ENCODE assay signal across 23 cellular contexts in the genomic region with DNA sequence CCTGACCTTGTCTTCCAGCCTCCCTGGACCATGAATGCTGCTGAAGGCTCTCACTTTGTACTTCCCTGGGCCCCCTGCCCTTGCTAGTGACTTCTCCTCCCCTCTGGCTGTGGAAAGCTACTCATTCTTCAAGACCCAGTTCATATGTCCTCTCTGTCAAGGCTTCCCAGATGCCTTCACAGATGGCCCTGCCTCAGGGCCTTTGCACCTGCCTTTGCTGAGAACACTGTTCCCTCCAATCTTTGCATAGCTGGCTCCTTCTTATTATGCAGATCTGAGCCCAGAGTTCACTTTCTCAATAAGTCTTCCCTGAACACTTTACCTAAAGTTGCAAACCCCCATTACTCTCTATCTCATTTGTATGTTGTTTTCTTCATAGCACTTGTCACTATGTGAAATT.
"Had no signal": no experiment of that assay in that cellular context is flagged by ENCODE, and none has a peak within 500 bp of the region (broad histone marks: within the 10 kb centered on the region; RNA-seq: fewer than 3 reads in every experiment).

No MANE protein-coding gene starts in this region.

- H3K4me1 Mint-ChIP-seq: activated naive CD4-positive, alpha-beta T cell treated with anti-CD3 and anti-CD28 coated beads, Interleukin-2, amount 50 U/mL, for 24 hours; naive B cell had no signal

- ATAC-seq: activated CD8-positive, alpha-beta T cell treated with anti-CD3 and anti-CD28 coated beads, Interleukin-2, amount 10 ng/mL, durations not matched to agents 7 days and 5 days; effector memory CD8-positive, alpha-beta T cell; gastrocnemius medialis had no signal

- H3K4me3 ChIP-seq: esophagus squamous epithelium, gastrocnemius medialis, lung, ovary, prostate gland, transverse colon, vagina had no signal

- H3K36me3 Mint-ChIP-seq: activated naive CD4-positive, alpha-beta T cell treated with anti-CD3 and anti-CD28 coated beads, Interleukin-2, amount 50 U/mL, for 24 hours; brain; naive B cell had no signal

- H3K9me3 Mint-ChIP-seq: activated naive CD4-positive, alpha-beta T cell treated with anti-CD3 and anti-CD28 coated beads, Interleukin-2, amount 50 U/mL, for 24 hours; activated T-helper 1 cell treated with anti-CD3 and anti-CD28 coated beads, Interleukin-12 subunit alpha, Interleukin-12 subunit beta, Interleukin-2, Interleukin-4 antibody, amounts not matched to agents 30 ng/mL and 10 ng/mL and 1 ng/mL, durations not matched to agents 14 hours and 24 hours and 36 hours; effector memory CD8-positive, alpha-beta T cell had no signal

- H3K4me3 Mint-ChIP-seq: activated CD8-positive, alpha-beta T cell treated with anti-CD3 and anti-CD28 coated beads, Interleukin-2, amount 10 ng/mL, durations not matched to agents 7 days and 5 days; activated naive CD4-positive, alpha-beta T cell treated with anti-CD3 and anti-CD28 coated beads, Interleukin-2, amount 50 U/mL, for 24 hours; activated T-helper 1 cell treated with anti-CD3 and anti-CD28 coated beads, Interleukin-12 subunit alpha, Interleukin-12 subunit beta, Interleukin-2, Interleukin-4 antibody, amounts not matched to agents 30 ng/mL and 10 ng/mL and 1 ng/mL, durations not matched to agents 14 hours and 24 hours and 36 hours; effector memory CD8-positive, alpha-beta T cell; naive B cell had no signal

- H3K27me3 Mint-ChIP-seq: brain had no signal

- H3K27ac ChIP-seq: gastrocnemius medialis, prostate gland, vagina had no signal

- H3K9me3 ChIP-seq: esophagus squamous epithelium, gastrocnemius medialis, ovary, prostate gland, transverse colon, vagina had no signal

- H3K27me3 ChIP-seq: esophagus squamous epithelium, gastrocnemius medialis, ovary, transverse colon, vagina had no signal

- H3K36me3 ChIP-seq: esophagus squamous epithelium, gastrocnemius medialis, ovary, prostate gland, transverse colon, vagina had no signal

- H3K4me1 ChIP-seq: prostate gland had no signal

- H3K27ac Mint-ChIP-seq: activated CD8-positive, alpha-beta T cell treated with anti-CD3 and anti-CD28 coated beads, Interleukin-2, amount 10 ng/mL, durations not matched to agents 7 days and 5 days; activated naive CD4-positive, alpha-beta T cell treated with anti-CD3 and anti-CD28 coated beads, Interleukin-2, amount 50 U/mL, for 24 hours; activated T-helper 1 cell treated with anti-CD3 and anti-CD28 coated beads, Interleukin-12 subunit alpha, Interleukin-12 subunit beta, Interleukin-2, Interleukin-4 antibody, amounts not matched to agents 30 ng/mL and 10 ng/mL and 1 ng/mL, durations not matched to agents 14 hours and 24 hours and 36 hours; effector memory CD8-positive, alpha-beta T cell had no signal

- DNase-seq: activated CD4-positive, alpha-beta T cell treated with anti-CD3 and anti-CD28 coated beads for 1 hour; activated CD4-positive, alpha-beta T cell treated with anti-CD3 and anti-CD28 coated beads, Interleukin-2, amount 50 U/mL, for 1 hour; activated CD8-positive, alpha-beta T cell treated with anti-CD3 and anti-CD28 coated beads, Interleukin-2, amount 10 ng/mL, durations not matched to agents 7 days and 5 days; activated gamma-delta T cell treated with Interleukin-2 at 50 U/mL for 16 hours; anterior cingulate cortex; caudate nucleus; effector memory CD8-positive, alpha-beta T cell; esophagus squamous epithelium; gastrocnemius medialis; kidney; naive B cell; ovary; stimulated activated CD4-positive, alpha-beta T cell treated with anti-CD3 and anti-CD28 coated beads, Interleukin-4, amount 100 ng/mL, for 1 hour; stimulated activated naive CD4-positive, alpha-beta T cell; substantia nigra; T-helper 9 cell; transverse colon had no signal
